9 cellular contexts compared by ENCODE assay signal in genomic region chr1:182235952-182236650, GRCh38.
A peak's percentile ranks its signal among the peaks of the same experiment; 100 is the strongest.
DNase-seq lines count a peak whose midpoint lies in the region; ATAC-seq, FAIRE-seq and TF ChIP-seq lines count a peak whose summit lies in the region.
"Had no signal": no experiment of that assay in that cellular context is flagged by ENCODE, and none has a peak within 500 bp of the region (broad histone marks: within the 10 kb centered on the region; RNA-seq: fewer than 3 reads in every experiment).

No MANE protein-coding gene starts in this region.

- H3K4me1 ChIP-seq in K562 (replicated peaks in 1 of 2; ENCODE audit: control insufficient read depth in 2 of 2, insufficient read depth in 2 of 2, low read length in 2 of 2) (peaks cover 18 to 23% of the 10 kb centered on the region in 2 experiments), mucosa of rectum (ENCODE audit: control insufficient read depth in 2 of 2, insufficient read depth in 2 of 2, low read length in 2 of 2) (peaks cover 9 to 21% of the 10 kb centered on the region in 2 donors)

- no peaks in the 10 kb centered on the region for H3K9me1 ChIP-seq in K562 (ENCODE audit: control insufficient read depth, insufficient read depth, low read length)

- TF ChIP-seq EP300 in K562 (IDR thresholded peaks at IDR 0.05; ENCODE audit: low read length) = peak; percentile 96

- 1% methylated on average over 11 of the region's 11 CpGs for WGBS in K562 (ENCODE audit: insufficient coverage, low coverage, missing lambda C conversion rate)

- H3K79me2 ChIP-seq in K562 (ENCODE audit: control insufficient read depth, insufficient read depth, low read length) = no peaks in the 10 kb centered on the region

- intact Hi-C loops in K562 (cut with micrococcal nuclease) = no loop called here

- no TSS peak for BruUV-seq in K562 (replicated peaks; lab: Mats Ljungman, UMichigan)

- peak in 1 of 2 experiments; percentile 24; a peak in 1 of 4 replicates for TF ChIP-seq RAD21 in K562 (CRISPR knock-in tag; conservative IDR thresholded peaks at IDR 0.05 in 1 of 2, IDR thresholded peaks at IDR 0.05 in 1 of 2)

- ATAC-seq in K562 (peak; percentile 96), GM18868 (IDR thresholded peaks at IDR 0.05; ENCODE audit: unreplicated experiment) (no peak), HG03439 (IDR thresholded peaks at IDR 0.05; ENCODE audit: unreplicated experiment) (no peak)

- CTCF ChIA-PET in K562 (lab: Yijun Ruan, JAX; ENCODE audit: low intra/inter-chr PET ratio) = no interaction called here

- peak overlapping the region; percentile 60 for H3K4me2 ChIP-seq in K562 (ENCODE audit: insufficient read depth, low read length)

- peak overlapping the region; percentile 56; the same call in 1 of the 3 replicates for H3K27ac ChIP-seq in K562 (ENCODE audit: extremely low read depth, low read depth, low read length)
- peak overlapping the region; percentile 61 to 79 for H3K27ac ChIP-seq in mucosa of rectum (ENCODE audit: low read depth in 2 of 2, low read length in 2 of 2)

- H3K9ac ChIP-seq in K562 (ENCODE audit: insufficient read depth in 1 of 2, low read depth in 2 of 2, low read length in 2 of 2) = peak overlapping the region; percentile 9 to 19; a peak in 2 of 4 replicates
- H3K9ac ChIP-seq in mucosa of rectum (ENCODE audit: low read depth in 1 of 2, low read length in 2 of 2) = peak overlapping the region in 1 of 2 donors; percentile 14

- peak overlapping the region; percentile 60 for H2AFZ ChIP-seq in K562 (ENCODE audit: low read depth, low read length)

- POLR2A ChIA-PET in K562 (lab: Yijun Ruan, JAX) = interaction anchor here (0.7 to 1.0 kb wide), 2 partner anchors 21 to 192 kb away, joined by 3 read pairs; no protein-coding TSS in a partner anchor

- TF ChIP-seq CTCF in K562 (IDR thresholded peaks at IDR 0.05 in 2 of 3, conservative IDR thresholded peaks at IDR 0.05 in 1 of 3; ENCODE audit: insufficient read depth in 2 of 3, low read depth in 1 of 3, low read length in 3 of 3) = 0 out of 6 replicates have a peak, but pooled peaks of 1 of the 3 experiments have one; percentile 10

- peak; percentile 95 for FAIRE-seq in K562 (lab: Jason Lieb, UNC)

- TF ChIP-seq POLR2A in K562 (conservative IDR thresholded peaks at IDR 0.05) = no peak

- DNase-seq in DMS153 treated with DMSO at 0.1 percent for 48 hours (lab: John Stamatoyannopoulos, UW; ENCODE audit: unreplicated experiment) (peak; percentile 99), NCI-H2029 treated with DMSO at 0.1 percent for 48 hours (lab: John Stamatoyannopoulos, UW) (peak; percentile 76), K562 (ENCODE audit: extremely low read depth in 1 of 4, low spot score in 3 of 4) (peak; percentile 36 to 91 (median 64)), SIG-M5 (lab: John Stamatoyannopoulos, UW) (no peak), AML-193 (lab: John Stamatoyannopoulos, UW) (no peak)
- DNase-seq: NCI-H524 had no signal

- H3K4me3 ChIP-seq in K562 = no peak overlapping the region
- no peak overlapping the region for H3K4me3 ChIP-seq in mucosa of rectum (ENCODE audit: low read length in 2 of 2)

- in situ Hi-C loops in K562 (cut with MboI) = no loop called here

- H4K20me1 ChIP-seq in K562 (replicated peaks; ENCODE audit: control insufficient read depth, insufficient read depth, low read length) = no peaks in the 10 kb centered on the region

- H3K36me3 ChIP-seq in K562 (ENCODE audit: control insufficient read depth, insufficient read depth, low read length) (no peaks in the 10 kb centered on the region), mucosa of rectum (ENCODE audit: control insufficient read depth in 2 of 2, insufficient read depth in 2 of 2, low read length in 2 of 2) (no peaks in the 10 kb centered on the region)

- H3K27me3 ChIP-seq in K562 (ENCODE audit: control insufficient read depth in 2 of 2, insufficient read depth in 2 of 2, low read length in 2 of 2) (no peaks in the 10 kb centered on the region), mucosa of rectum (ENCODE audit: control insufficient read depth in 2 of 2, insufficient read depth in 2 of 2, low read length in 2 of 2) (no peaks in the 10 kb centered on the region)

- H3K9me3 ChIP-seq in K562 (replicated peaks; ENCODE audit: control insufficient read depth, insufficient read depth, low read depth, low read length) (no peaks in the 10 kb centered on the region), mucosa of rectum (ENCODE audit: control insufficient read depth in 2 of 2, low read length in 2 of 2) (no peaks in the 10 kb centered on the region)

TF ChIP-seq in K562, 482 proteins besides CTCF, POLR2A, EP300 and RAD21 (continues in another document):
- TF ChIP-seq, protein P1, sequence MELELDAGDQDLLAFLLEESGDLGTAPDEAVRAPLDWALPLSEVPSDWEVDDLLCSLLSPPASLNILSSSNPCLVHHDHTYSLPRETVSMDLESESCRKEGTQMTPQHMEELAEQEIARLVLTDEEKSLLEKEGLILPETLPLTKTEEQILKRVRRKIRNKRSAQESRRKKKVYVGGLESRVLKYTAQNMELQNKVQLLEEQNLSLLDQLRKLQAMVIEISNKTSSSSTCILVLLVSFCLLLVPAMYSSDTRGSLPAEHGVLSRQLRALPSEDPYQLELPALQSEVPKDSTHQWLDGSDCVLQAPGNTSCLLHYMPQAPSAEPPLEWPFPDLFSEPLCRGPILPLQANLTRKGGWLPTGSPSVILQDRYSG (tag; conservative IDR thresholded peaks at IDR 0.05; ENCODE audit: low read depth) = no peak
- TF ChIP-seq ZNF655 (CRISPR knock-in tag; IDR thresholded peaks at IDR 0.05) (no peak), EWSR1 (IDR thresholded peaks at IDR 0.05; ENCODE audit: borderline replicate concordance, low read depth, partially characterized antibody) (no peak), PPARD (CRISPR knock-in tag; IDR thresholded peaks at IDR 0.05) (no peak), SIN3A (IDR thresholded peaks at IDR 0.05; ENCODE audit: borderline replicate concordance in 2 of 2, control insufficient read depth in 1 of 2, low read depth in 2 of 2, low read length in 2 of 2) (no peak), EP400 (IDR thresholded peaks at IDR 0.05) (no peak), LEF1 (IDR thresholded peaks at IDR 0.05) (peak; percentile 68), ZNF551 (CRISPR knock-in tag; IDR thresholded peaks at IDR 0.05) (no peak), KDM5B (IDR thresholded peaks at IDR 0.05; ENCODE audit: insufficient replicate concordance, low read depth, low read length) (no peak), SREBF2 (CRISPR knock-in tag; IDR thresholded peaks at IDR 0.05) (peak; percentile 49; the same call in 1 of the 2 replicates), SMARCE1 (IDR thresholded peaks at IDR 0.05) (peak; percentile 96), SAP30 (IDR thresholded peaks at IDR 0.05; ENCODE audit: borderline replicate concordance, insufficient read depth, low read depth, low read length, poor library complexity, severe bottlenecking) (no peak)
- TF ChIP-seq, protein P2, sequence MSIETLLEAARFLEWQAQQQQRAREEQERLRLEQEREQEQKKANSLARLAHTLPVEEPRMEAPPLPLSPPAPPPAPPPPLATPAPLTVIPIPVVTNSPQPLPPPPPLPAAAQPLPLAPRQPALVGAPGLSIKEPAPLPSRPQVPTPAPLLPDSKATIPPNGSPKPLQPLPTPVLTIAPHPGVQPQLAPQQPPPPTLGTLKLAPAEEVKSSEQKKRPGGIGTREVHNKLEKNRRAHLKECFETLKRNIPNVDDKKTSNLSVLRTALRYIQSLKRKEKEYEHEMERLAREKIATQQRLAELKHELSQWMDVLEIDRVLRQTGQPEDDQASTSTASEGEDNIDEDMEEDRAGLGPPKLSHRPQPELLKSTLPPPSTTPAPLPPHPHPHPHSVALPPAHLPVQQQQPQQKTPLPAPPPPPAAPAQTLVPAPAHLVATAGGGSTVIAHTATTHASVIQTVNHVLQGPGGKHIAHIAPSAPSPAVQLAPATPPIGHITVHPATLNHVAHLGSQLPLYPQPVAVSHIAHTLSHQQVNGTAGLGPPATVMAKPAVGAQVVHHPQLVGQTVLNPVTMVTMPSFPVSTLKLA (conservative IDR thresholded peaks at IDR 0.05) = peak; percentile 17 to 67; a peak in 3 of 4 replicates
- TF ChIP-seq, protein P3, sequence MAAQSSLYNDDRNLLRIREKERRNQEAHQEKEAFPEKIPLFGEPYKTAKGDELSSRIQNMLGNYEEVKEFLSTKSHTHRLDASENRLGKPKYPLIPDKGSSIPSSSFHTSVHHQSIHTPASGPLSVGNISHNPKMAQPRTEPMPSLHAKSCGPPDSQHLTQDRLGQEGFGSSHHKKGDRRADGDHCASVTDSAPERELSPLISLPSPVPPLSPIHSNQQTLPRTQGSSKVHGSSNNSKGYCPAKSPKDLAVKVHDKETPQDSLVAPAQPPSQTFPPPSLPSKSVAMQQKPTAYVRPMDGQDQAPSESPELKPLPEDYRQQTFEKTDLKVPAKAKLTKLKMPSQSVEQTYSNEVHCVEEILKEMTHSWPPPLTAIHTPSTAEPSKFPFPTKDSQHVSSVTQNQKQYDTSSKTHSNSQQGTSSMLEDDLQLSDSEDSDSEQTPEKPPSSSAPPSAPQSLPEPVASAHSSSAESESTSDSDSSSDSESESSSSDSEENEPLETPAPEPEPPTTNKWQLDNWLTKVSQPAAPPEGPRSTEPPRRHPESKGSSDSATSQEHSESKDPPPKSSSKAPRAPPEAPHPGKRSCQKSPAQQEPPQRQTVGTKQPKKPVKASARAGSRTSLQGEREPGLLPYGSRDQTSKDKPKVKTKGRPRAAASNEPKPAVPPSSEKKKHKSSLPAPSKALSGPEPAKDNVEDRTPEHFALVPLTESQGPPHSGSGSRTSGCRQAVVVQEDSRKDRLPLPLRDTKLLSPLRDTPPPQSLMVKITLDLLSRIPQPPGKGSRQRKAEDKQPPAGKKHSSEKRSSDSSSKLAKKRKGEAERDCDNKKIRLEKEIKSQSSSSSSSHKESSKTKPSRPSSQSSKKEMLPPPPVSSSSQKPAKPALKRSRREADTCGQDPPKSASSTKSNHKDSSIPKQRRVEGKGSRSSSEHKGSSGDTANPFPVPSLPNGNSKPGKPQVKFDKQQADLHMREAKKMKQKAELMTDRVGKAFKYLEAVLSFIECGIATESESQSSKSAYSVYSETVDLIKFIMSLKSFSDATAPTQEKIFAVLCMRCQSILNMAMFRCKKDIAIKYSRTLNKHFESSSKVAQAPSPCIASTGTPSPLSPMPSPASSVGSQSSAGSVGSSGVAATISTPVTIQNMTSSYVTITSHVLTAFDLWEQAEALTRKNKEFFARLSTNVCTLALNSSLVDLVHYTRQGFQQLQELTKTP (IDR thresholded peaks at IDR 0.05; ENCODE audit: low read depth in 1 of 2, partially characterized antibody in 2 of 2) = no peak

Comparison
In these comparisons a context has a peak if more than half of its experiments do, and no peak if none do; other contexts are left out.
1. DNase-seq: peak in DMS153 treated with DMSO at 0.1 percent for 48 hours (single experiment), NCI-H2029 treated with DMSO at 0.1 percent for 48 hours (single experiment) and K562 (4 of 4); none in SIG-M5 (single experiment) and AML-193 (0 of 2).